In genomic region chr11:38461751-38462150, GRCh38 we compare ENCODE assay signal across 22 cellular contexts.
A peak's percentile ranks its signal among the peaks of the same experiment; 100 is the strongest.
DNase-seq lines count a peak whose midpoint lies in the region; ATAC-seq, FAIRE-seq and TF ChIP-seq lines count a peak whose summit lies in the region.
"Had no signal": no experiment of that assay in that cellular context is flagged by ENCODE, and none has a peak within 500 bp of the region (broad histone marks: within the 10 kb centered on the region; RNA-seq: fewer than 3 reads in every experiment).

No MANE protein-coding gene starts in this region.

- H3K9ac ChIP-seq in H1 (replicated peaks in 1 of 4; ENCODE audit: extremely low read depth in 1 of 4, low read depth in 3 of 4, low read length in 3 of 4) (no peak overlapping the region), mesenchymal stem cell (ENCODE audit: low read length) (no peak overlapping the region)

- H3K79me1 ChIP-seq in H1 (ENCODE audit: low read depth, low read length): no peaks in the 10 kb centered on the region
- H3K79me1 ChIP-seq in mesenchymal stem cell (replicated peaks; ENCODE audit: low read length, poor library complexity, severe bottlenecking): no peaks in the 10 kb centered on the region

- peak overlapping the region; percentile 25; the same call in 1 of the 2 replicates for H3K27ac ChIP-seq in C4-2B
- no peak overlapping the region for H3K27ac ChIP-seq in H1 (ENCODE audit: low read depth, low read length)
- H3K27ac ChIP-seq in mesenchymal stem cell (ENCODE audit: low read length, poor library complexity, severe bottlenecking): peak overlapping the region; percentile 71
- no peak overlapping the region for H3K27ac ChIP-seq in effector memory CD4-positive, alpha-beta T cell (ENCODE audit: insufficient read depth, low read length, poor library complexity, severe bottlenecking)

- no peak for TF ChIP-seq EP300 in H1 (IDR thresholded peaks at IDR 0.05; ENCODE audit: borderline replicate concordance in 1 of 2, low read depth in 2 of 2, low read length in 2 of 2)

- no peaks in the 10 kb centered on the region for H3K23me2 ChIP-seq in H1 (ENCODE audit: low read depth, low read length)

- CTCF ChIA-PET in H1 (lab: Charles Lee; ENCODE audit: partially characterized antibody): no interaction called here

- no peak overlapping the region for H4K91ac ChIP-seq in H1 (replicated peaks; ENCODE audit: insufficient read length, low read length)
- peak overlapping the region; percentile 52 for H4K91ac ChIP-seq in mesenchymal stem cell (ENCODE audit: low read length)

- TF ChIP-seq RAD21 in H1 (IDR thresholded peaks at IDR 0.05 in 1 of 2, conservative IDR thresholded peaks at IDR 0.05 in 1 of 2; ENCODE audit: low read depth in 2 of 2, low read length in 2 of 2): no peak

- H2BK20ac ChIP-seq in H1 (ENCODE audit: low read length): no peak overlapping the region

- no peak overlapping the region for H3K4me2 ChIP-seq in H1 (ENCODE audit: insufficient read depth in 1 of 2, low read depth in 2 of 2, low read length in 2 of 2)
- no peak overlapping the region for H3K4me2 ChIP-seq in mesenchymal stem cell (ENCODE audit: low read length, poor library complexity, severe bottlenecking)

- H2BK120ac ChIP-seq in H1 (replicated peaks; ENCODE audit: low read depth, low read length) (no peak overlapping the region), mesenchymal stem cell (ENCODE audit: low read depth, low read length) (no peak overlapping the region)

- POLR2A ChIA-PET in H1 (lab: Charles Lee; ENCODE audit: partially characterized antibody): no interaction called here

- no peak for TF ChIP-seq POLR2A in H1 (IDR thresholded peaks at IDR 0.05; ENCODE audit: control extremely low read depth in 1 of 2, low read depth in 2 of 2, low read length in 2 of 2)

- no peaks in the 10 kb centered on the region for H3K9me3 ChIP-seq in H1 (ENCODE audit: insufficient read depth in 2 of 2, low read depth in 1 of 2, low read length in 1 of 2)
- no peaks in the 10 kb centered on the region for H3K9me3 ChIP-seq in mesenchymal stem cell (ENCODE audit: control insufficient read depth, low read length)
- H3K9me3 ChIP-seq in effector memory CD4-positive, alpha-beta T cell (ENCODE audit: control insufficient read depth, low read length): no peaks in the 10 kb centered on the region

- H3K79me2 ChIP-seq in H1 (ENCODE audit: control insufficient read depth in 1 of 2, insufficient read depth in 2 of 2, low read length in 2 of 2): no peaks in the 10 kb centered on the region

- no peak overlapping the region for H3K4ac ChIP-seq in H1 (replicated peaks; ENCODE audit: insufficient read length, low read depth, low read length)
- H3K4ac ChIP-seq in mesenchymal stem cell (ENCODE audit: low read depth in 1 of 2, low read length in 2 of 2): no peak overlapping the region

- no peak overlapping the region for H2BK5ac ChIP-seq in H1 (ENCODE audit: low read depth, low read length)
- H2BK5ac ChIP-seq in mesenchymal stem cell (ENCODE audit: low read depth, low read length, poor library complexity, severe bottlenecking): peak overlapping the region; percentile 53

- no peak overlapping the region for H2BK12ac ChIP-seq in H1 (ENCODE audit: low read depth, low read length)
- peak overlapping the region; percentile 49 to 56 for H2BK12ac ChIP-seq in mesenchymal stem cell (ENCODE audit: low read length in 2 of 2)

- no peaks in the 10 kb centered on the region for H3K4me1 ChIP-seq in H1 (replicated peaks in 1 of 4; ENCODE audit: control insufficient read depth in 3 of 4, insufficient read depth in 4 of 4, low read length in 3 of 4)
- H3K4me1 ChIP-seq in mesenchymal stem cell (ENCODE audit: control insufficient read depth, insufficient read depth, low read depth, low read length): peaks cover 8% of the 10 kb centered on the region
- no peaks in the 10 kb centered on the region for H3K4me1 ChIP-seq in effector memory CD4-positive, alpha-beta T cell (ENCODE audit: control insufficient read depth, insufficient read depth, low read length, poor library complexity, severe bottlenecking)

- H4K8ac ChIP-seq in H1 (ENCODE audit: extremely low read depth, insufficient read depth, low read length): peak overlapping the region; percentile 79; the same call in 1 of the 2 replicates
- peak overlapping the region; percentile 40 for H4K8ac ChIP-seq in mesenchymal stem cell (ENCODE audit: low read length)

- H3K14ac ChIP-seq in H1 (ENCODE audit: insufficient read length): no peak overlapping the region
- no peak overlapping the region for H3K14ac ChIP-seq in mesenchymal stem cell (ENCODE audit: low read length in 2 of 2)

- H2AK5ac ChIP-seq in H1 (ENCODE audit: low read depth, low read length): no peak overlapping the region
- peak overlapping the region; percentile 88 for H2AK5ac ChIP-seq in mesenchymal stem cell (ENCODE audit: low read length, severe bottlenecking)

- H4K5ac ChIP-seq in H1 (ENCODE audit: insufficient read length, low read depth, low read length): no peak overlapping the region

- H4K20me1 ChIP-seq in H1 (replicated peaks in 1 of 2; ENCODE audit: control insufficient read depth in 1 of 2, insufficient read depth in 2 of 2, low read length in 2 of 2): no peaks in the 10 kb centered on the region

- H3K18ac ChIP-seq in H1 (ENCODE audit: extremely low read depth, low read length): no peak overlapping the region
- no peak overlapping the region for H3K18ac ChIP-seq in mesenchymal stem cell (ENCODE audit: low read depth in 1 of 2, low read length in 2 of 2)

- H3K27me3 ChIP-seq in H1 (replicated peaks in 1 of 4; ENCODE audit: control insufficient read depth in 3 of 4, extremely low read depth in 1 of 4, insufficient read depth in 3 of 4, low read length in 3 of 4) (no peaks in the 10 kb centered on the region), mesenchymal stem cell (ENCODE audit: control insufficient read depth in 1 of 2, insufficient read depth in 1 of 2, low read length in 2 of 2) (no peaks in the 10 kb centered on the region)
- no peaks in the 10 kb centered on the region for H3K27me3 ChIP-seq in effector memory CD4-positive, alpha-beta T cell (replicated peaks; ENCODE audit: control insufficient read depth, insufficient read depth, low read length, poor library complexity, severe bottlenecking)

- WGBS in H1 (ENCODE audit: extremely low coverage in 1 of 2, insufficient coverage in 1 of 2, insufficient read length in 1 of 2, insufficient replicate concordance in 2 of 2, low coverage in 1 of 2, low lambda C conversion rate in 2 of 2, missing lambda C conversion rate in 1 of 2), 2 experiments: 93% methylated on average over 4 of the region's 6 CpGs; no CpG with 5 or more reads in 1 of the 2 experiments
- 85% methylated on average over 5 of the region's 6 CpGs for WGBS in mesenchymal stem cell

- H3K56ac ChIP-seq in H1 (replicated peaks; ENCODE audit: insufficient read length, low read depth, low read length): no peak overlapping the region

- H2BK15ac ChIP-seq in H1 (ENCODE audit: low read length) (no peak overlapping the region), mesenchymal stem cell (ENCODE audit: low read depth, poor library complexity, severe bottlenecking) (peak overlapping the region; percentile 44)

- FAIRE-seq in H1 (lab: Jason Lieb, UNC): no peak
- FAIRE-seq: GM19239 had no signal

- TF ChIP-seq CTCF in C4-2B (conservative IDR thresholded peaks at IDR 0.05) (no peak), H1 (IDR thresholded peaks at IDR 0.05; ENCODE audit: control extremely low read depth in 1 of 3, insufficient read depth in 1 of 3, low read depth in 1 of 3, low read length in 3 of 3) (no peak)

- H3K36me3 ChIP-seq in H1 (ENCODE audit: control insufficient read depth in 2 of 4, insufficient read depth in 4 of 4, low read length in 3 of 4) (no peaks in the 10 kb centered on the region), mesenchymal stem cell (ENCODE audit: control insufficient read depth in 1 of 2, insufficient read depth in 2 of 2, low read depth in 1 of 2, low read length in 2 of 2) (no peaks in the 10 kb centered on the region)
- H3K36me3 ChIP-seq in effector memory CD4-positive, alpha-beta T cell (ENCODE audit: control insufficient read depth, insufficient read depth, low read length): no peaks in the 10 kb centered on the region

- H3K4me3 ChIP-seq in H1 (ENCODE audit: extremely low read depth in 1 of 4, insufficient read depth in 2 of 4, low read depth in 3 of 4, low read length in 4 of 4) (no peak overlapping the region), mesenchymal stem cell (ENCODE audit: insufficient read depth in 1 of 2, low read depth in 1 of 2, low read length in 2 of 2) (no peak overlapping the region)
- no peak overlapping the region for H3K4me3 ChIP-seq in effector memory CD4-positive, alpha-beta T cell (ENCODE audit: insufficient read depth, low read depth, low read length, poor library complexity, severe bottlenecking)

- no peak overlapping the region for H3K23ac ChIP-seq in H1 (ENCODE audit: insufficient read length)
- no peak overlapping the region for H3K23ac ChIP-seq in mesenchymal stem cell (ENCODE audit: low read length in 2 of 2)

- ATAC-seq in GM18498 (IDR thresholded peaks at IDR 0.05; ENCODE audit: unreplicated experiment): no peak
- ATAC-seq in GM21381 (IDR thresholded peaks at IDR 0.05; ENCODE audit: unreplicated experiment): no peak

- peak; percentile 15 for DNase-seq in NCI-H82 treated with DMSO at 0.1 percent for 48 hours (lab: John Stamatoyannopoulos, UW; ENCODE audit: unreplicated experiment)
- DNase-seq in H1 (ENCODE audit: low read depth in 1 of 2, low spot score in 2 of 2): no peak
- DNase-seq in mesenchymal stem cell: no peak
- DNase-seq in effector memory CD4-positive, alpha-beta T cell: no peak
- no peak for DNase-seq in kidney glomerular epithelial cell (lab: John Stamatoyannopoulos, UW)
- DNase-seq: AML-193; C1 segment of cervical spinal cord; CD8-positive, alpha-beta memory T cell; DMS53; GDM1; H7; HFFc6; NCI-H1092; NCI-H1436; NCI-H187 treated with DMSO at 0.1 percent for 48 hours; NCI-H2107; NK-92 treated with Interleukin-12 subunit alpha and Interleukin-12 subunit beta, amount 100 ng/mL, for 24 hours; SHP77 had no signal

- no peak overlapping the region for H2AFZ ChIP-seq in H1 (ENCODE audit: low read length)
- no peak overlapping the region for H2AFZ ChIP-seq in mesenchymal stem cell (ENCODE audit: low read depth, low read length)

TF ChIP-seq in H1, 55 proteins besides CTCF, POLR2A, EP300 and RAD21 (continues in another document):
- TF ChIP-seq RFX5 (IDR thresholded peaks at IDR 0.05; ENCODE audit: borderline replicate concordance, low read depth, low read length) (no peak), E2F6 (IDR thresholded peaks at IDR 0.05) (no peak), RBBP5 (IDR thresholded peaks at IDR 0.05; ENCODE audit: borderline replicate concordance, low read depth, low read length) (no peak), GTF2F1 (IDR thresholded peaks at IDR 0.05; ENCODE audit: borderline replicate concordance, low read depth, low read length) (no peak), KDM1A (IDR thresholded peaks at IDR 0.05; ENCODE audit: borderline replicate concordance, low read length) (no peak), SRF (IDR thresholded peaks at IDR 0.05; ENCODE audit: low read depth, low read length) (no peak)

Comparison
In these comparisons a context has a peak if more than half of its experiments do, and no peak if none do; other contexts are left out.
1. H3K27ac ChIP-seq: peak in C4-2B (single experiment) and mesenchymal stem cell (single experiment); none in H1 (single experiment) and effector memory CD4-positive, alpha-beta T cell (single experiment).